ENCODE assay signal across 8 cellular contexts in the genomic region with DNA sequence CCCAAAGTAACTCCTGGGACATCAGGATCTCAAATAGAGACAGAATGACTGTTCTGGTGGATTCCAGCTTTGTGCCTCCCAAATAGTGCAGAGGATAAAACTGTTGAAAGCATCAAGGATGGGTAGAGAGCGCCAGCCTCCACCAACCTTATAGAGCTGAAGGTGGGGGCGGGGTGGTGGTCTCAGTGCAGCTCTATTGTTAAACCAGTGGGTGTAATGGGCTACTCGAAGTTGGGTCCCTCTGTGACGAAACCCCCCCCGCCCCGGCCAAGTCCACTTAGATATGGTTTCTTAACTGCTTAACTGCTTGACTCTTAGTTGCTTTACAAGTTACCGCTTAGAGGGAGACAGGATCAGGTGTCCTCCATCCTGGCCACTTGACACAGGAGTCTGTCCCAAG. TPM values are rescaled to one million over a fixed set of nuclear protein-coding genes. Genes with fewer than 3 reads are reported as not detected.
A peak's percentile ranks its signal among the peaks of the same experiment; 100 is the strongest.
DNase-seq lines count a peak whose midpoint lies in the region; ATAC-seq and TF ChIP-seq lines count a peak whose summit lies in the region.

No MANE protein-coding gene starts in this region.

- TF ChIP-seq CTCF in Caco-2 (IDR thresholded peaks at IDR 0.05; ENCODE audit: insufficient read depth in 1 of 2, low read depth in 1 of 2, low read length in 1 of 2, severe bottlenecking in 1 of 2, unreplicated experiment in 1 of 2) (no peak), OCI-LY1 (IDR thresholded peaks at IDR 0.05; ENCODE audit: low read length) (no peak), osteoblast (IDR thresholded peaks at IDR 0.05; ENCODE audit: extremely low read depth, low read depth, low read length) (no peak)

- H3K36me3 ChIP-seq in Caco-2 (ENCODE audit: control insufficient read depth, insufficient read depth, low read length) (peaks cover 4% of the 10 kb centered on the region), OCI-LY1 (ENCODE audit: insufficient read depth, low read length) (peaks cover 44% of the 10 kb centered on the region), osteoblast (ENCODE audit: insufficient read depth, low read length) (peaks cover 31% of the 10 kb centered on the region)

- intact Hi-C loops in Caco-2 (cut with micrococcal nuclease; ENCODE audit: unreplicated experiment), result loop anchor here (2.0 kb wide), 1 partner anchor 23 kb away; the partner anchor contains the start of gene DHX30

- H3K4me2 ChIP-seq in OCI-LY1 (ENCODE audit: low read length) (peak overlapping the region; percentile 99), osteoblast (ENCODE audit: insufficient read depth, low read length) (peak overlapping the region; percentile 99)

- CTCF ChIA-PET in Caco-2 (lab: Charles Lee), result interaction anchor here (0.5 to 2.6 kb wide), 8 partner anchors 12 to 1133 kb away, joined by 3 to 14 read pairs (median 7); no protein-coding TSS in a partner anchor

- H3K27ac Mint-ChIP-seq in Caco-2 (ENCODE audit: unreplicated experiment), result peak overlapping the region; percentile 35

- ATAC-seq in GM21576 (IDR thresholded peaks at IDR 0.05; ENCODE audit: unreplicated experiment), result no peak

- H3K9me3 ChIP-seq in Caco-2 (no peaks in the 10 kb centered on the region), OCI-LY1 (ENCODE audit: low read length) (no peaks in the 10 kb centered on the region), osteoblast (ENCODE audit: low read depth, low read length) (no peaks in the 10 kb centered on the region)

- H3K9ac ChIP-seq in OCI-LY1 (ENCODE audit: low read length), result peak overlapping the region; percentile 100

- H3K27me3 ChIP-seq in Caco-2 (replicated peaks; ENCODE audit: control insufficient read depth, insufficient read depth, low read length), result no peaks in the 10 kb centered on the region
- no peaks in the 10 kb centered on the region for H3K27me3 ChIP-seq in OCI-LY1 (ENCODE audit: insufficient read depth, low read length)
- no peaks in the 10 kb centered on the region for H3K27me3 ChIP-seq in osteoblast (ENCODE audit: insufficient read depth, low read length)

- BruUV-seq in Caco-2 (replicated peaks; lab: Mats Ljungman, UMichigan), result TSS peak; percentile 35

- H2AFZ ChIP-seq in OCI-LY1 (ENCODE audit: low read length), result no peak overlapping the region
- H2AFZ ChIP-seq in osteoblast (ENCODE audit: low read length), result peak overlapping the region; percentile 91

- H3K4me3 ChIP-seq in Caco-2 (ENCODE audit: low read depth, low read length) (peak overlapping the region; percentile 66), OCI-LY1 (ENCODE audit: low read depth, low read length, poor library complexity, severe bottlenecking) (peak overlapping the region; percentile 99), osteoblast (ENCODE audit: insufficient read depth, low read length) (peak overlapping the region; percentile 96)

- DNase-seq in Caco-2, result no peak
- DNase-seq in epithelial cell of prostate (ENCODE audit: low read depth, low spot score), result no peak
- no peak for DNase-seq in osteoblast (ENCODE audit: insufficient read length, low spot score, missing footprints)
- DNase-seq in DMS114 treated with DMSO at 0.1 percent for 48 hours (lab: John Stamatoyannopoulos, UW; ENCODE audit: unreplicated experiment), result no peak
- no peak for DNase-seq in COLO668 (lab: John Stamatoyannopoulos, UW; ENCODE audit: unreplicated experiment)
- DNase-seq in NCI-H2171 treated with DMSO at 0.1 percent for 48 hours (lab: John Stamatoyannopoulos, UW), result no peak

- no peaks in the 10 kb centered on the region for H3K9me2 ChIP-seq in OCI-LY1 (ENCODE audit: low read depth, low read length)

- no peaks in the 10 kb centered on the region for H3K27me3 Mint-ChIP-seq in Caco-2 (ENCODE audit: insufficient read depth, unreplicated experiment)

- no peaks in the 10 kb centered on the region for H3K9me3 Mint-ChIP-seq in Caco-2 (ENCODE audit: unreplicated experiment)

- peaks cover 6% of the 10 kb centered on the region for H3K4me1 Mint-ChIP-seq in Caco-2 (ENCODE audit: low read depth, unreplicated experiment)

- 0 out of 2 replicates have a peak, but pooled peaks cover 3% of the 10 kb centered on the region for H3K4me1 ChIP-seq in Caco-2
- peaks cover 23% of the 10 kb centered on the region for H3K4me1 ChIP-seq in OCI-LY1 (ENCODE audit: insufficient read depth, low read length, severe bottlenecking)
- H3K4me1 ChIP-seq in osteoblast (ENCODE audit: insufficient read depth, low read length), result peaks cover 12% of the 10 kb centered on the region

- no peaks in the 10 kb centered on the region for H4K20me1 ChIP-seq in OCI-LY1 (ENCODE audit: insufficient read depth, low read length)
- peaks cover 8% of the 10 kb centered on the region for H4K20me1 ChIP-seq in osteoblast (ENCODE audit: insufficient read depth, low read length)

- no peaks in the 10 kb centered on the region for H3F3A ChIP-seq in OCI-LY1 (ENCODE audit: insufficient read depth, low read length)

- POLR2A ChIA-PET in Caco-2 (lab: Charles Lee), result interaction anchor here (0.6 to 0.8 kb wide), 4 partner anchors 12 to 662 kb away, joined by 3 to 6 read pairs (median 4); partner anchors contain the start of gene SETD2

- H3K79me2 ChIP-seq in OCI-LY1 (ENCODE audit: insufficient read depth, low read length), result peaks cover 26% of the 10 kb centered on the region
- H3K79me2 ChIP-seq in osteoblast (ENCODE audit: insufficient read depth, low read length), result peaks cover 44% of the 10 kb centered on the region

- peak overlapping the region; percentile 81 for H3K4me3 Mint-ChIP-seq in Caco-2 (ENCODE audit: unreplicated experiment)

- H3K27ac ChIP-seq in OCI-LY1 (ENCODE audit: low read depth, low read length, poor library complexity, severe bottlenecking), result peak overlapping the region; percentile 17
- peak overlapping the region; percentile 41 for H3K27ac ChIP-seq in epithelial cell of prostate
- peak overlapping the region; percentile 84 for H3K27ac ChIP-seq in osteoblast (ENCODE audit: low read depth, low read length)

- H3K36me3 Mint-ChIP-seq in Caco-2 (ENCODE audit: insufficient read depth, unreplicated experiment), result peaks cover 37% of the 10 kb centered on the region

RNA-seq across cellular contexts. Expression of gene DHX30, which starts 22.7 kb away (rescaled TPM):
- total RNA-seq in Caco-2 (2022) (71.8 and 75.7 TPM in 2 replicates), osteoblast (56.6 and 59.4 TPM in 2 replicates)

RNA-seq across cellular contexts. Expression of gene SMARCC1, which starts 43.9 kb away (rescaled TPM):
- 128 and 139 TPM in 2 replicates for total RNA-seq in Caco-2 (2022)
- total RNA-seq in osteoblast, result 46.3 and 46.7 TPM in 2 replicates

Comparison
In these comparisons a context has a peak if more than half of its experiments do, and no peak if none do; other contexts are left out.
1. H3K27ac ChIP-seq: peak in every context shown above with its lines; median percentile 84 in osteoblast; 41 in epithelial cell of prostate; 17 in OCI-LY1.